Comparison of ENCODE assay signal across 22 cellular contexts in genomic region chr14:89588840-89589296, GRCh38.
DNase-seq lines count a peak whose midpoint lies in the region; ATAC-seq and TF ChIP-seq lines count a peak whose summit lies in the region.
"Had no signal": no experiment of that assay in that cellular context is flagged by ENCODE, and none has a peak within 500 bp of the region (broad histone marks: within the 10 kb centered on the region; RNA-seq: fewer than 3 reads in every experiment).

No MANE protein-coding gene starts in this region.

- H3K4me1 ChIP-seq in osteoblast (ENCODE audit: insufficient read depth, low read length) (no peaks in the 10 kb centered on the region), foreskin keratinocyte (no peaks in the 10 kb centered on the region)
- H3K4me1 ChIP-seq: A549 had no signal

- peaks cover 19% of the 10 kb centered on the region for H3K9me3 Mint-ChIP-seq in activated naive CD4-positive, alpha-beta T cell treated with anti-CD3 and anti-CD28 coated beads for 36 hours
- peaks cover 33% of the 10 kb centered on the region for H3K9me3 Mint-ChIP-seq in activated naive CD4-positive, alpha-beta T cell treated with anti-CD3 and anti-CD28 coated beads, Interleukin-2, amount 10 ng/mL, durations not matched to agents 7 days and 5 days
- peaks cover 15% of the 10 kb centered on the region for H3K9me3 Mint-ChIP-seq in chondrocyte (ENCODE audit: low read depth)
- H3K9me3 Mint-ChIP-seq in stimulated activated effector memory CD8-positive, alpha-beta T cell treated with anti-CD3 and anti-CD28 coated beads, Interleukin-12 subunit alpha, Interleukin-12 subunit beta, amount 100 ng/mL, for 72 hours: peaks cover 8% of the 10 kb centered on the region

- TF ChIP-seq CTCF in chondrocyte (IDR thresholded peaks at IDR 0.05): no peak
- no peak for TF ChIP-seq CTCF in osteoblast (IDR thresholded peaks at IDR 0.05; ENCODE audit: extremely low read depth, low read depth, low read length)
- TF ChIP-seq CTCF in foreskin keratinocyte (conservative IDR thresholded peaks at IDR 0.05): no peak

- peak overlapping the region; percentile 4 for H3K27ac Mint-ChIP-seq in activated naive CD4-positive, alpha-beta T cell treated with anti-CD3 and anti-CD28 coated beads for 36 hours
- H3K27ac Mint-ChIP-seq in activated naive CD4-positive, alpha-beta T cell treated with anti-CD3 and anti-CD28 coated beads, Interleukin-2, amount 10 ng/mL, durations not matched to agents 7 days and 5 days: no peak overlapping the region
- H3K27ac Mint-ChIP-seq in chondrocyte (ENCODE audit: unreplicated experiment): peak overlapping the region; percentile 42
- H3K27ac Mint-ChIP-seq in stimulated activated effector memory CD8-positive, alpha-beta T cell treated with anti-CD3 and anti-CD28 coated beads, Interleukin-12 subunit alpha, Interleukin-12 subunit beta, amount 100 ng/mL, for 72 hours: peak overlapping the region; percentile 69
- H3K27ac Mint-ChIP-seq: activated CD4-positive, alpha-beta T cell treated with anti-CD3 and anti-CD28 coated beads, Interleukin-2, amount 10 ng/mL, durations not matched to agents 7 days and 5 days; activated naive CD4-positive, alpha-beta T cell treated with anti-CD3 and anti-CD28 coated beads, Interleukin-2, amount 50 U/mL, for 24 hours; nephron had no signal

- H3K9me3 ChIP-seq in osteoblast (ENCODE audit: low read depth, low read length): no peaks in the 10 kb centered on the region
- H3K9me3 ChIP-seq: esophagus muscularis mucosa had no signal

- CTCF ChIA-PET in activated naive CD4-positive, alpha-beta T cell treated with anti-CD3 and anti-CD28 coated beads for 36 hours (lab: Charles Lee): interaction anchor here (1.0 kb wide), 1 partner anchor 31 kb away, joined by 3 read pairs; no protein-coding TSS in a partner anchor
- CTCF ChIA-PET in activated naive CD4-positive, alpha-beta T cell treated with anti-CD3 and anti-CD28 coated beads, Interleukin-2, amount 10 ng/mL, durations not matched to agents 7 days and 5 days (lab: Charles Lee): interaction anchor here (0.5 kb wide), 1 partner anchor 55 kb away, joined by 3 read pairs; no protein-coding TSS in a partner anchor

- H3K4me1 Mint-ChIP-seq in activated naive CD4-positive, alpha-beta T cell treated with anti-CD3 and anti-CD28 coated beads for 36 hours (ENCODE audit: low read depth): peaks cover 75% of the 10 kb centered on the region
- peaks cover 60% of the 10 kb centered on the region for H3K4me1 Mint-ChIP-seq in activated naive CD4-positive, alpha-beta T cell treated with anti-CD3 and anti-CD28 coated beads, Interleukin-2, amount 10 ng/mL, durations not matched to agents 7 days and 5 days
- peaks cover 33% of the 10 kb centered on the region for H3K4me1 Mint-ChIP-seq in chondrocyte (ENCODE audit: low read depth)
- H3K4me1 Mint-ChIP-seq in stimulated activated effector memory CD8-positive, alpha-beta T cell treated with anti-CD3 and anti-CD28 coated beads, Interleukin-12 subunit alpha, Interleukin-12 subunit beta, amount 100 ng/mL, for 72 hours: peaks cover 68% of the 10 kb centered on the region
- H3K4me1 Mint-ChIP-seq: nephron had no signal

- peaks cover 19% of the 10 kb centered on the region for H3K36me3 Mint-ChIP-seq in activated naive CD4-positive, alpha-beta T cell treated with anti-CD3 and anti-CD28 coated beads for 36 hours (ENCODE audit: low read depth)
- peaks cover 65% of the 10 kb centered on the region for H3K36me3 Mint-ChIP-seq in activated naive CD4-positive, alpha-beta T cell treated with anti-CD3 and anti-CD28 coated beads, Interleukin-2, amount 10 ng/mL, durations not matched to agents 7 days and 5 days
- H3K36me3 Mint-ChIP-seq in chondrocyte (ENCODE audit: low read depth): peaks cover 9% of the 10 kb centered on the region
- H3K36me3 Mint-ChIP-seq in stimulated activated effector memory CD8-positive, alpha-beta T cell treated with anti-CD3 and anti-CD28 coated beads, Interleukin-12 subunit alpha, Interleukin-12 subunit beta, amount 100 ng/mL, for 72 hours: no peaks in the 10 kb centered on the region

- H3K27ac ChIP-seq in osteoblast (ENCODE audit: low read depth, low read length) (no peak overlapping the region), foreskin keratinocyte (no peak overlapping the region)
- H3K27ac ChIP-seq: A549, C4-2B, GM23248, SK-N-MC had no signal

- ATAC-seq in HG03175 (IDR thresholded peaks at IDR 0.05; ENCODE audit: unreplicated experiment) (peak; percentile 49), foreskin keratinocyte (no peak)
- ATAC-seq in stimulated activated effector memory CD8-positive, alpha-beta T cell treated with anti-CD3 and anti-CD28 coated beads, Interleukin-12 subunit alpha, Interleukin-12 subunit beta, amount 100 ng/mL, for 72 hours: no peak
- ATAC-seq: A549; Panc1; stimulated activated naive CD8-positive, alpha-beta T cell treated with anti-CD3 and anti-CD28 coated beads, Interleukin-15, amount 100 ng/mL, for 72 hours had no signal

- H4K20me1 ChIP-seq in osteoblast (ENCODE audit: insufficient read depth, low read length): no peaks in the 10 kb centered on the region

- no peak for DNase-seq in activated naive CD4-positive, alpha-beta T cell treated with anti-CD3 and anti-CD28 coated beads for 36 hours
- no peak for DNase-seq in activated naive CD4-positive, alpha-beta T cell treated with anti-CD3 and anti-CD28 coated beads, Interleukin-2, amount 10 ng/mL, durations not matched to agents 7 days and 5 days
- DNase-seq in chondrocyte (ENCODE audit: low spot score): no peak
- no peak for DNase-seq in stimulated activated effector memory CD8-positive, alpha-beta T cell treated with anti-CD3 and anti-CD28 coated beads, Interleukin-12 subunit alpha, Interleukin-12 subunit beta, amount 100 ng/mL, for 72 hours (ENCODE audit: low spot score in 2 of 2)
- no peak for DNase-seq in KG1 (lab: John Stamatoyannopoulos, UW)
- DNase-seq in osteoblast (ENCODE audit: insufficient read length, low spot score, missing footprints): no peak
- no peak for DNase-seq in foreskin keratinocyte
- DNase-seq: activated CD4-positive, alpha-beta T cell treated with anti-CD3 and anti-CD28 coated beads, Interleukin-2, amount 10 ng/mL, durations not matched to agents 7 days and 5 days; GM23248; NCI-H1417; NCI-H2171; NCI-H69; stimulated activated naive CD8-positive, alpha-beta T cell treated with anti-CD3 and anti-CD28 coated beads, Interleukin-15, amount 100 ng/mL, for 72 hours; T-helper 9 cell had no signal

- no peak overlapping the region for H2AFZ ChIP-seq in osteoblast (ENCODE audit: low read length)
- H2AFZ ChIP-seq: GM23248 had no signal

- no peaks in the 10 kb centered on the region for H3K79me2 ChIP-seq in osteoblast (ENCODE audit: insufficient read depth, low read length)

- no peaks in the 10 kb centered on the region for H3K27me3 Mint-ChIP-seq in activated naive CD4-positive, alpha-beta T cell treated with anti-CD3 and anti-CD28 coated beads for 36 hours (ENCODE audit: low read depth)
- no peaks in the 10 kb centered on the region for H3K27me3 Mint-ChIP-seq in activated naive CD4-positive, alpha-beta T cell treated with anti-CD3 and anti-CD28 coated beads, Interleukin-2, amount 10 ng/mL, durations not matched to agents 7 days and 5 days
- H3K27me3 Mint-ChIP-seq in chondrocyte (ENCODE audit: low read depth): no peaks in the 10 kb centered on the region
- H3K27me3 Mint-ChIP-seq: activated CD4-positive, alpha-beta T cell treated with anti-CD3 and anti-CD28 coated beads, Interleukin-2, amount 10 ng/mL, durations not matched to agents 7 days and 5 days; activated naive CD4-positive, alpha-beta T cell treated with anti-CD3 and anti-CD28 coated beads, Interleukin-2, amount 50 U/mL, for 24 hours; stimulated activated naive CD8-positive, alpha-beta T cell treated with anti-CD3 and anti-CD28 coated beads, Interleukin-15, amount 100 ng/mL, for 72 hours had no signal

- no peaks in the 10 kb centered on the region for H3K27me3 ChIP-seq in osteoblast (ENCODE audit: insufficient read depth, low read length)
- no peaks in the 10 kb centered on the region for H3K27me3 ChIP-seq in foreskin keratinocyte
- H3K27me3 ChIP-seq: esophagus muscularis mucosa had no signal

- intact Hi-C loops in activated naive CD4-positive, alpha-beta T cell treated with anti-CD3 and anti-CD28 coated beads for 36 hours (cut with micrococcal nuclease): no loop called here

- H3K4me3 Mint-ChIP-seq in activated naive CD4-positive, alpha-beta T cell treated with anti-CD3 and anti-CD28 coated beads for 36 hours: no peak overlapping the region
- no peak overlapping the region for H3K4me3 Mint-ChIP-seq in activated naive CD4-positive, alpha-beta T cell treated with anti-CD3 and anti-CD28 coated beads, Interleukin-2, amount 10 ng/mL, durations not matched to agents 7 days and 5 days
- H3K4me3 Mint-ChIP-seq in chondrocyte (ENCODE audit: unreplicated experiment): no peak overlapping the region
- no peak overlapping the region for H3K4me3 Mint-ChIP-seq in stimulated activated effector memory CD8-positive, alpha-beta T cell treated with anti-CD3 and anti-CD28 coated beads, Interleukin-12 subunit alpha, Interleukin-12 subunit beta, amount 100 ng/mL, for 72 hours
- H3K4me3 Mint-ChIP-seq: activated CD4-positive, alpha-beta T cell treated with anti-CD3 and anti-CD28 coated beads, Interleukin-2, amount 10 ng/mL, durations not matched to agents 7 days and 5 days; activated naive CD4-positive, alpha-beta T cell treated with anti-CD3 and anti-CD28 coated beads, Interleukin-2, amount 50 U/mL, for 24 hours; nephron; stimulated activated naive CD8-positive, alpha-beta T cell treated with anti-CD3 and anti-CD28 coated beads, Interleukin-15, amount 100 ng/mL, for 72 hours had no signal

- no peak overlapping the region for H3K4me3 ChIP-seq in osteoblast (ENCODE audit: insufficient read depth, low read length)
- H3K4me3 ChIP-seq: A549, esophagus muscularis mucosa, GM23248, SK-N-MC had no signal

- no peaks in the 10 kb centered on the region for H3K36me3 ChIP-seq in osteoblast (ENCODE audit: insufficient read depth, low read length)
- H3K36me3 ChIP-seq: esophagus muscularis mucosa had no signal

- H3K4me2 ChIP-seq in osteoblast (ENCODE audit: insufficient read depth, low read length): no peak overlapping the region
- H3K4me2 ChIP-seq: A549 had no signal
